Comparison of ENCODE assay signal across 16 cellular contexts in the genomic region with DNA sequence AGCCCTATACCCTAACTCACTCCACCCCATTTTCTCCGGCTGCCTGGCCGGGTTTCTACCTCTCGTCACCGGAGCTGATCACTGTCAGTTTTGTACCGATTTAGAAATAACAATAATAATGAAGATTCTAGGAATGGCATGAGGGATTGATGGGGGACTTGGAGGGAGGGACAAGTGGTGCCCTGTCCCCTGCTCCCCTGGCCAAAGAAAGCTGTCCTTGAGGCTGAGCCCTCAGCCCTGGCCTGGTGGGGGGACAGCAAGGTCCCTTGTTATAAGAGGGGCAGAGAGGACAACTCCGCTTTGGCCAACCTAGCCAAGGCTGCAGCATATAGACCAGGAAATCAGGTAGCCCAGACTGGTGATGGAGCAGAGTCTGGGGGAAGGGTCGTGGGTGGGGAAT. TPM values are rescaled to one million over a fixed set of nuclear protein-coding genes. Genes with fewer than 3 reads are reported as not detected.
DNase-seq lines count a peak whose midpoint lies in the region; ATAC-seq and TF ChIP-seq lines count a peak whose summit lies in the region.
"Had no signal": no experiment of that assay in that cellular context is flagged by ENCODE, and none has a peak within 500 bp of the region (broad histone marks: within the 10 kb centered on the region; RNA-seq: fewer than 3 reads in every experiment).

No MANE protein-coding gene starts in this region.

- peak overlapping the region; percentile 70; the same call in 1 of the 2 replicates for H3K4me3 Mint-ChIP-seq in WTC11
- H3K4me3 Mint-ChIP-seq in naive thymus-derived CD4-positive, alpha-beta T cell, result peak overlapping the region in 6 of 10 donors; percentile 2 to 82 (median 38)
- H3K4me3 Mint-ChIP-seq: CD4-positive, CD25-positive, alpha-beta regulatory T cell had no signal

- intact Hi-C loops in naive thymus-derived CD4-positive, alpha-beta T cell (cut with micrococcal nuclease), result loop anchor here (10.0 kb wide), 2 partner anchors 198 to 598 kb away; partner anchors contain the start of genes NLE1 (in 1 of the 2) and UNC45B (in 1 of the 2)
- intact Hi-C loops in sigmoid colon (cut with DNase I), result loop anchor here (10.0 kb wide), 3 partner anchors 78 to 578 kb away; partner anchors contain the start of gene SLFN12L
- intact Hi-C loops in psoas muscle (cut with DNase I), result loop anchor here (5.0 to 10.0 kb wide), 3 partner anchors 80 to 428 kb away; no protein-coding TSS in a partner anchor

- H3F3A ChIP-seq in GM23248 (ENCODE audit: insufficient read depth), result no peaks in the 10 kb centered on the region

- CTCF ChIA-PET in WTC11 (lab: Charles Lee), result interaction anchor here (1.9 to 3.9 kb wide), 3 partner anchors 11 to 129 kb away, joined by 16 to 17 read pairs (median 16); partner anchors contain the start of gene RASL10B
- CTCF ChIA-PET in naive thymus-derived CD4-positive, alpha-beta T cell (lab: Charles Lee), result no interaction called here

- no peaks in the 10 kb centered on the region for H4K20me1 ChIP-seq in GM23248 (ENCODE audit: insufficient read depth)

- H3K27me3 ChIP-seq in H7 (ENCODE audit: control insufficient read depth, insufficient read depth, low read length) (peaks cover 53% of the 10 kb centered on the region), sigmoid colon (peaks cover 21 to 63% (median 32%) of the 10 kb centered on the region in 3 donors), psoas muscle (ENCODE audit: insufficient read depth in 3 of 3, low read length in 2 of 3) (peaks cover 0 to 7% (median 0%) of the 10 kb centered on the region in 3 donors), GM23248 (replicated peaks; ENCODE audit: insufficient read depth) (peaks cover 29% of the 10 kb centered on the region)
- H3K27me3 ChIP-seq in naive thymus-derived CD4-positive, alpha-beta T cell (ENCODE audit: control insufficient read depth in 2 of 2, insufficient read depth in 2 of 2, low read length in 2 of 2), result peaks cover 0 to 7% of the 10 kb centered on the region in 2 donors

- no peak for TF ChIP-seq POLR2A in sigmoid colon (IDR thresholded peaks at IDR 0.05)

- H3K27me3 Mint-ChIP-seq in WTC11 (ENCODE audit: low read depth), result peaks cover 51% of the 10 kb centered on the region
- H3K27me3 Mint-ChIP-seq in naive thymus-derived CD4-positive, alpha-beta T cell, result peaks cover 21 to 41% (median 25%) of the 10 kb centered on the region in 5 donors

- H2AFZ ChIP-seq in GM23248, result no peak overlapping the region

- H3K4me1 Mint-ChIP-seq in WTC11, result peaks cover 6% of the 10 kb centered on the region
- H3K4me1 Mint-ChIP-seq in naive thymus-derived CD4-positive, alpha-beta T cell, result peaks cover 4 to 16% (median 10%) of the 10 kb centered on the region in 7 donors

- TF ChIP-seq EP300 in sigmoid colon (IDR thresholded peaks at IDR 0.05), result no peak

- no peaks in the 10 kb centered on the region for H3K36me3 ChIP-seq in H7 (replicated peaks; ENCODE audit: control insufficient read depth, insufficient read depth, low read length)
- no peaks in the 10 kb centered on the region for H3K36me3 ChIP-seq in naive thymus-derived CD4-positive, alpha-beta T cell (ENCODE audit: control insufficient read depth in 2 of 3, insufficient read depth in 3 of 3, low read length in 3 of 3)
- no peaks in the 10 kb centered on the region for H3K36me3 ChIP-seq in sigmoid colon
- H3K36me3 ChIP-seq in psoas muscle (ENCODE audit: insufficient read depth in 1 of 2, low read depth in 1 of 2), result no peaks in the 10 kb centered on the region
- no peaks in the 10 kb centered on the region for H3K36me3 ChIP-seq in GM23248 (ENCODE audit: low read depth)
- H3K36me3 ChIP-seq: BE2C had no signal

- no peak overlapping the region for H3K27ac Mint-ChIP-seq in WTC11
- no peak overlapping the region for H3K27ac Mint-ChIP-seq in naive thymus-derived CD4-positive, alpha-beta T cell

- peaks cover 8% of the 10 kb centered on the region; the same call in 1 of the 2 replicates for H3K36me3 Mint-ChIP-seq in WTC11
- H3K36me3 Mint-ChIP-seq in naive thymus-derived CD4-positive, alpha-beta T cell, result no peaks in the 10 kb centered on the region
- H3K36me3 Mint-ChIP-seq: CD4-positive, CD25-positive, alpha-beta regulatory T cell; CD8-positive, alpha-beta memory T cell had no signal

- H3K9me2 ChIP-seq in GM23248 (ENCODE audit: insufficient read depth), result no peaks in the 10 kb centered on the region

- ATAC-seq in WTC11 (no peak), psoas muscle (no peak)
- no peak for ATAC-seq in naive thymus-derived CD4-positive, alpha-beta T cell

- H3K27ac ChIP-seq in naive thymus-derived CD4-positive, alpha-beta T cell (ENCODE audit: low read depth, low read length), result no peak overlapping the region
- no peak overlapping the region for H3K27ac ChIP-seq in sigmoid colon
- no peak overlapping the region for H3K27ac ChIP-seq in psoas muscle
- no peak overlapping the region for H3K27ac ChIP-seq in GM23248

- DNase-seq in H7 (peak; percentile 40), WTC11 (ENCODE audit: low spot score) (no peak), sigmoid colon (peak; percentile 42), psoas muscle (no peak), GM23248 (no peak)
- DNase-seq in naive thymus-derived CD4-positive, alpha-beta T cell, result no peak
- no peak for DNase-seq in stimulated activated naive CD4-positive, alpha-beta T cell treated with Interleukin-2 at 50 U/mL for 16 hours (lab: John Stamatoyannopoulos, UW)
- DNase-seq: ACHN; BE2C; C1 segment of cervical spinal cord; CD4-positive, CD25-positive, alpha-beta regulatory T cell; CD8-positive, alpha-beta memory T cell; COR-L47; HCEC 1CT had no signal

- H3K4me3 ChIP-seq in H7 (ENCODE audit: insufficient read depth, low read depth, low read length) (no peak overlapping the region), sigmoid colon (no peak overlapping the region), psoas muscle (no peak overlapping the region), GM23248 (no peak overlapping the region)
- no peak overlapping the region for H3K4me3 ChIP-seq in naive thymus-derived CD4-positive, alpha-beta T cell (ENCODE audit: low read length)

- TF ChIP-seq CTCF in WTC11 (IDR thresholded peaks at IDR 0.05) (no peak), sigmoid colon (IDR thresholded peaks at IDR 0.05) (no peak), psoas muscle (IDR thresholded peaks at IDR 0.05) (no peak)

- POLR2A ChIA-PET in WTC11 (lab: Charles Lee), result no interaction called here
- POLR2A ChIA-PET in naive thymus-derived CD4-positive, alpha-beta T cell (lab: Charles Lee), result no interaction called here

- H3K9me3 Mint-ChIP-seq in WTC11, result no peaks in the 10 kb centered on the region
- peaks cover 0 to under 1% (median 0%) of the 10 kb centered on the region in 11 donors for H3K9me3 Mint-ChIP-seq in naive thymus-derived CD4-positive, alpha-beta T cell
- H3K9me3 Mint-ChIP-seq: CD8-positive, alpha-beta memory T cell had no signal

- H3K9me3 ChIP-seq in naive thymus-derived CD4-positive, alpha-beta T cell (ENCODE audit: control insufficient read depth in 2 of 3, low read length in 3 of 3), result no peaks in the 10 kb centered on the region
- no peaks in the 10 kb centered on the region for H3K9me3 ChIP-seq in sigmoid colon
- no peaks in the 10 kb centered on the region for H3K9me3 ChIP-seq in psoas muscle
- H3K9me3 ChIP-seq in GM23248 (ENCODE audit: low read depth), result no peaks in the 10 kb centered on the region

- no peaks in the 10 kb centered on the region for H3K79me2 ChIP-seq in GM23248 (ENCODE audit: insufficient read depth)

- no peak overlapping the region for H3K9ac ChIP-seq in GM23248

- in situ Hi-C loops in GM23248 (cut with MboI), result no loop called here

- H3K4me2 ChIP-seq in GM23248 (ENCODE audit: unreplicated experiment), result no peak overlapping the region

- H3K4me1 ChIP-seq in naive thymus-derived CD4-positive, alpha-beta T cell (ENCODE audit: control insufficient read depth in 2 of 2, insufficient read depth in 2 of 2, low read length in 2 of 2), result no peaks in the 10 kb centered on the region
- peaks cover 0 to 8% (median 7%) of the 10 kb centered on the region in 4 donors for H3K4me1 ChIP-seq in sigmoid colon
- peaks cover 13% of the 10 kb centered on the region for H3K4me1 ChIP-seq in psoas muscle
- no peaks in the 10 kb centered on the region for H3K4me1 ChIP-seq in GM23248 (ENCODE audit: insufficient read depth)
- H3K4me1 ChIP-seq: BE2C had no signal

- 68 to 77% methylated on average over 7 of the region's 7 CpGs for WGBS in sigmoid colon, 2 donors
- whole genome bisulfite sequencing in psoas muscle, 3 donors, result 57 to 72% (median 60%) methylated on average over 7 of the region's 7 CpGs
- WGBS in GM23248 (ENCODE audit: low coverage in 1 of 2, low lambda C conversion rate in 2 of 2, missing lambda C conversion rate in 2 of 2), 2 experiments, result 52 to 57% methylated on average over 7 of the region's 7 CpGs

RNA-seq across cellular contexts. Expression of gene GAS2L2, which starts 10.5 kb away (rescaled TPM):
- total RNA-seq in H7 (2014; rRNA removed; shearing (Covaris generic)), result 0.10 TPM in 1 of 2 replicates, not detected in the other
- 0.07 to 0.30 TPM (median 0.15 TPM) in 3 replicates for total RNA-seq in WTC11 (2021)
- total RNA-seq in naive thymus-derived CD4-positive, alpha-beta T cell, result under 1 TPM in 4 of 5 experiments, not detected in 1; 0.16 to 0.49 (median 0.24) TPM
- polyA plus RNA-seq in naive thymus-derived CD4-positive, alpha-beta T cell, result not detected
- total RNA-seq in sigmoid colon, result not detected
- polyA plus RNA-seq in sigmoid colon, result under 1 TPM in 1 of 3 donors, not detected in 2; 0.06 TPM
- under 1 TPM in 3 of 4 donors, not detected in 1; 0.09 to 0.27 (median 0.10) TPM for total RNA-seq in psoas muscle
- under 1 TPM; 0.04 to 0.19 (median 0.15) TPM for polyA plus RNA-seq in psoas muscle
- total RNA-seq in GM23248 (2014; rRNA removed; shearing (Covaris generic)), result not detected in 2 replicates
- polyA plus RNA-seq in GM23248 (2016; fragmentation: Nextera tagmentation; extraction: Ambion mirVana), result 0.06 TPM in 1 of 2 replicates, not detected in the other
- total RNA-seq: CD4-positive, CD25-positive, alpha-beta regulatory T cell had no signal
- polyA plus RNA-seq: CD4-positive, CD25-positive, alpha-beta regulatory T cell; CD8-positive, alpha-beta memory T cell had no signal

RNA-seq across cellular contexts. Expression of gene RASL10B, which starts 11.1 kb away (rescaled TPM):
- 13.8 and 16.9 TPM in 2 replicates for total RNA-seq in H7 (2014; rRNA removed; shearing (Covaris generic))
- total RNA-seq in WTC11 (2021), result 17.4 to 25.4 TPM (median 25.3 TPM) in 3 replicates
- total RNA-seq in naive thymus-derived CD4-positive, alpha-beta T cell, result under 1 TPM; 0.34 to 0.76 (median 0.60) TPM
- under 1 TPM; 0.14 to 0.37 TPM for polyA plus RNA-seq in naive thymus-derived CD4-positive, alpha-beta T cell
- 1 to 10 TPM; 3.6 to 5.5 (median 3.8) TPM for total RNA-seq in sigmoid colon
- polyA plus RNA-seq in sigmoid colon, result 1 to 10 TPM in 1 of 3 donors, under 1 TPM in 1, not detected in 1; 0.60 to 1.8 TPM
- 10 to 100 TPM in 1 of 4 donors, 1 to 10 TPM in 3; 5.3 to 10.1 (median 6.9) TPM for total RNA-seq in psoas muscle
- polyA plus RNA-seq in psoas muscle, result 10 to 100 TPM in 1 of 3 donors, 1 to 10 TPM in 2; 3.4 to 10.7 (median 6.6) TPM
- 0.54 and 0.76 TPM in 2 replicates for total RNA-seq in GM23248 (2014; rRNA removed; shearing (Covaris generic))
- 0.08 and 0.11 TPM in 2 replicates for polyA plus RNA-seq in GM23248 (2016; fragmentation: Nextera tagmentation; extraction: Ambion mirVana)
- total RNA-seq: CD4-positive, CD25-positive, alpha-beta regulatory T cell had no signal

RNA-seq across cellular contexts. Expression of gene C17orf50, which starts 18.2 kb away (rescaled TPM):
- not detected in 2 replicates for total RNA-seq in H7 (2014; rRNA removed; shearing (Covaris generic))
- total RNA-seq in WTC11 (2021), result 0.30 to 0.89 TPM (median 0.35 TPM) in 3 replicates
- not detected for total RNA-seq in naive thymus-derived CD4-positive, alpha-beta T cell
- under 1 TPM in 1 of 2 donors, not detected in 1; 0.27 TPM for polyA plus RNA-seq in naive thymus-derived CD4-positive, alpha-beta T cell
- total RNA-seq in sigmoid colon, result not detected
- under 1 TPM in 1 of 3 donors, not detected in 2; 0.07 TPM for polyA plus RNA-seq in sigmoid colon
- total RNA-seq in psoas muscle, result not detected
- polyA plus RNA-seq in psoas muscle, result under 1 TPM in 1 of 3 donors, not detected in 2; 0.08 TPM
- total RNA-seq in GM23248 (2014; rRNA removed; shearing (Covaris generic)), result not detected in 2 replicates
- polyA plus RNA-seq in GM23248 (2016; fragmentation: Nextera tagmentation; extraction: Ambion mirVana), result not detected in 2 replicates
- total RNA-seq: CD4-positive, CD25-positive, alpha-beta regulatory T cell; CD8-positive, alpha-beta memory T cell; H1; HT-29 had no signal
- polyA plus RNA-seq: CD4-positive, CD25-positive, alpha-beta regulatory T cell; CD8-positive, alpha-beta memory T cell had no signal

RNA-seq across cellular contexts. Expression of gene MMP28, which starts 52.9 kb away (rescaled TPM):
- not detected in 2 replicates for total RNA-seq in H7 (2014; rRNA removed; shearing (Covaris generic))
- 0.22 TPM in 1 of 3 replicates, not detected in the others for total RNA-seq in WTC11 (2021)
- 10 to 100 TPM in 3 of 5 experiments, 1 to 10 TPM in 1, not detected in 1; 2.9 to 15.1 (median 14.0) TPM for total RNA-seq in naive thymus-derived CD4-positive, alpha-beta T cell
- polyA plus RNA-seq in naive thymus-derived CD4-positive, alpha-beta T cell, result 10 to 100 TPM; 19.7 to 33.1 TPM
- total RNA-seq in sigmoid colon, result 10 to 100 TPM; 15.8 to 60.8 (median 40.5) TPM
- 10 to 100 TPM; 24.0 to 52.9 (median 30.3) TPM for polyA plus RNA-seq in sigmoid colon
- 1 to 10 TPM in 1 of 4 donors, under 1 TPM in 3; 0.61 to 5.5 (median 0.70) TPM for total RNA-seq in psoas muscle
- 1 to 10 TPM; 1.7 to 3.7 (median 2.1) TPM for polyA plus RNA-seq in psoas muscle
- total RNA-seq in GM23248 (2014; rRNA removed; shearing (Covaris generic)), result not detected in 2 replicates
- polyA plus RNA-seq in GM23248 (2016; fragmentation: Nextera tagmentation; extraction: Ambion mirVana), result 0.25 TPM in 1 of 2 replicates, not detected in the other
- total RNA-seq: CD4-positive, CD25-positive, alpha-beta regulatory T cell; CD8-positive, alpha-beta memory T cell; H1 had no signal
- polyA plus RNA-seq: CD8-positive, alpha-beta memory T cell; H1 had no signal

Comparison
In these comparisons a context has a peak if more than half of its experiments do, and no peak if none do; other contexts are left out.
1. DNase-seq: peak in H7 (single experiment) and sigmoid colon (single experiment); none in WTC11 (single experiment), naive thymus-derived CD4-positive, alpha-beta T cell (0 of 9), stimulated activated naive CD4-positive, alpha-beta T cell treated with Interleukin-2 at 50 U/mL for 16 hours (single experiment), psoas muscle (0 of 2) and GM23248 (single experiment).